Comparison of ENCODE assay signal across 14 cellular contexts in genomic region chr17:17742133-17742621, GRCh38.
DNase-seq lines count a peak whose midpoint lies in the region; ATAC-seq and TF ChIP-seq lines count a peak whose summit lies in the region.
"Had no signal": no experiment of that assay in that cellular context is flagged by ENCODE, and none has a peak within 500 bp of the region (broad histone marks: within the 10 kb centered on the region; RNA-seq: fewer than 3 reads in every experiment).

No MANE protein-coding gene starts in this region.

- H3K4me1 Mint-ChIP-seq in brain: peaks cover 93% of the 10 kb centered on the region
- H3K4me1 Mint-ChIP-seq in activated CD4-positive, alpha-beta T cell treated with anti-CD3 and anti-CD28 coated beads for 36 hours: peaks cover 20% of the 10 kb centered on the region

- H3K36me3 Mint-ChIP-seq in brain: no peaks in the 10 kb centered on the region
- H3K36me3 Mint-ChIP-seq in activated CD4-positive, alpha-beta T cell treated with anti-CD3 and anti-CD28 coated beads for 36 hours (ENCODE audit: low read depth): no peaks in the 10 kb centered on the region

- no peaks in the 10 kb centered on the region for H3K9me3 ChIP-seq in GM23248 (ENCODE audit: low read depth)
- H3K9me3 ChIP-seq in sigmoid colon: no peaks in the 10 kb centered on the region
- H3K9me3 ChIP-seq: BE2C had no signal

- H3K79me2 ChIP-seq in GM23248 (ENCODE audit: insufficient read depth): peaks cover 92% of the 10 kb centered on the region

- H3K9ac ChIP-seq in GM23248: peak overlapping the region; percentile 52; the same call in 1 of the 2 replicates

- in situ Hi-C loops in GM23248 (cut with MboI): no loop called here

- peaks cover 0 to under 1% (median 0%) of the 10 kb centered on the region in 5 experiments for H3K9me3 Mint-ChIP-seq in brain
- H3K9me3 Mint-ChIP-seq in activated CD4-positive, alpha-beta T cell treated with anti-CD3 and anti-CD28 coated beads for 36 hours (ENCODE audit: low read depth): no peaks in the 10 kb centered on the region
- H3K9me3 Mint-ChIP-seq: activated T-cell treated with anti-CD3 and anti-CD28 coated beads, Interleukin-2, amount 50 U/mL, for 24 hours; nephron progenitor cell had no signal

- H3K27me3 ChIP-seq in GM23248 (replicated peaks; ENCODE audit: insufficient read depth) (no peaks in the 10 kb centered on the region), sigmoid colon (no peaks in the 10 kb centered on the region)
- H3K27me3 ChIP-seq: BE2C had no signal

- peaks cover 41% of the 10 kb centered on the region for H3K4me1 ChIP-seq in GM23248 (ENCODE audit: insufficient read depth)
- H3K4me1 ChIP-seq in sigmoid colon: peaks cover 0 to 62% (median 60%) of the 10 kb centered on the region in 4 donors

- no peak for TF ChIP-seq CTCF in brain (conservative IDR thresholded peaks at IDR 0.05)
- no peak for TF ChIP-seq CTCF in sigmoid colon (IDR thresholded peaks at IDR 0.05)
- no peak for TF ChIP-seq CTCF in coronary artery (IDR thresholded peaks at IDR 0.05)

- no peak overlapping the region for H2AFZ ChIP-seq in GM23248

- no peak for ATAC-seq in activated CD4-positive, alpha-beta T cell treated with anti-CD3 and anti-CD28 coated beads for 36 hours

- no peaks in the 10 kb centered on the region for H3F3A ChIP-seq in GM23248 (ENCODE audit: insufficient read depth)

- no peaks in the 10 kb centered on the region for H3K9me2 ChIP-seq in GM23248 (ENCODE audit: insufficient read depth)

- peaks cover 3% of the 10 kb centered on the region for H3K27me3 Mint-ChIP-seq in brain
- no peaks in the 10 kb centered on the region for H3K27me3 Mint-ChIP-seq in activated CD4-positive, alpha-beta T cell treated with anti-CD3 and anti-CD28 coated beads for 36 hours
- H3K27me3 Mint-ChIP-seq: activated T-cell treated with anti-CD3 and anti-CD28 coated beads, Interleukin-2, amount 50 U/mL, for 24 hours had no signal

- TF ChIP-seq POLR2A in sigmoid colon (IDR thresholded peaks at IDR 0.05): no peak

- TF ChIP-seq EP300 in sigmoid colon (IDR thresholded peaks at IDR 0.05): no peak

- POLR2A ChIA-PET in activated CD4-positive, alpha-beta T cell treated with anti-CD3 and anti-CD28 coated beads for 36 hours (lab: Charles Lee): no interaction called here

- H3K27ac ChIP-seq in GM23248 (peak overlapping the region; percentile 33), sigmoid colon (peak overlapping the region; percentile 76 to 90 (median 80)), coronary artery (no peak overlapping the region)

- DNase-seq in GM23248 (peak; percentile 66), hepatic stellate cell (ENCODE audit: low spot score) (peak; percentile 59), sigmoid colon (no peak), Kasumi-1 (lab: John Stamatoyannopoulos, UW) (no peak), coronary artery (ENCODE audit: low spot score) (no peak), COLO668 (lab: John Stamatoyannopoulos, UW; ENCODE audit: unreplicated experiment) (no peak)
- no peak for DNase-seq in activated CD4-positive, alpha-beta T cell treated with anti-CD3 and anti-CD28 coated beads for 36 hours
- DNase-seq: activated CD4-positive, CD25-positive, alpha-beta regulatory T cell treated with anti-CD3 and anti-CD28 coated beads, Interleukin-2, amount 50 U/mL, for 72 hours; activated T-cell treated with anti-CD3 and anti-CD28 coated beads, Interleukin-2, amount 50 U/mL, for 24 hours; BE2C; NCI-H2081 treated with DMSO at 0.1 percent for 48 hours; stimulated activated CD4-positive, alpha-beta T cell treated with anti-CD3 and anti-CD28 coated beads, Interleukin-15, amount 100 ng/mL, for 24 hours had no signal

- CTCF ChIA-PET in activated CD4-positive, alpha-beta T cell treated with anti-CD3 and anti-CD28 coated beads for 36 hours (lab: Charles Lee): interaction anchor here (0.8 to 1.0 kb wide), 2 partner anchors 19 to 78 kb away, joined by 3 read pairs; no protein-coding TSS in a partner anchor

- H3K4me3 Mint-ChIP-seq in brain: peak overlapping the region in 3 of 5 experiments; percentile 79 to 83 (median 82)
- H3K4me3 Mint-ChIP-seq in activated CD4-positive, alpha-beta T cell treated with anti-CD3 and anti-CD28 coated beads for 36 hours: no peak overlapping the region
- H3K4me3 Mint-ChIP-seq: activated T-cell treated with anti-CD3 and anti-CD28 coated beads, Interleukin-2, amount 50 U/mL, for 24 hours had no signal

- no peak overlapping the region for H3K4me3 ChIP-seq in GM23248
- no peak overlapping the region for H3K4me3 ChIP-seq in sigmoid colon
- H3K4me3 ChIP-seq in coronary artery: no peak overlapping the region

- H3K27ac Mint-ChIP-seq in brain: peak overlapping the region; percentile 92 to 99 (median 97)
- no peak overlapping the region for H3K27ac Mint-ChIP-seq in activated CD4-positive, alpha-beta T cell treated with anti-CD3 and anti-CD28 coated beads for 36 hours
- H3K27ac Mint-ChIP-seq: activated T-cell treated with anti-CD3 and anti-CD28 coated beads, Interleukin-2, amount 50 U/mL, for 24 hours had no signal

- H3K36me3 ChIP-seq in GM23248 (ENCODE audit: low read depth) (no peaks in the 10 kb centered on the region), sigmoid colon (no peaks in the 10 kb centered on the region)
- H3K36me3 ChIP-seq: BE2C had no signal

- intact Hi-C loops in sigmoid colon (cut with DNase I): loop anchor here (5.0 kb wide), 1 partner anchor 40 kb away; no protein-coding TSS in a partner anchor
- intact Hi-C loops in activated CD4-positive, alpha-beta T cell treated with anti-CD3 and anti-CD28 coated beads for 36 hours (cut with DNase I, micrococcal nuclease): no loop called here

- H4K20me1 ChIP-seq in GM23248 (ENCODE audit: insufficient read depth): no peaks in the 10 kb centered on the region

- 20 to 22% methylated on average over 5 of the region's 5 CpGs for WGBS in GM23248 (ENCODE audit: low coverage in 1 of 2, low lambda C conversion rate in 2 of 2, missing lambda C conversion rate in 2 of 2), 2 experiments
- 61 to 65% methylated on average over 5 of the region's 5 CpGs for WGBS in sigmoid colon, 2 donors

- no peak overlapping the region for H3K4me2 ChIP-seq in GM23248 (ENCODE audit: unreplicated experiment)

Comparison
In these comparisons a context has a peak if more than half of its experiments do, and no peak if none do; other contexts are left out.
1. DNase-seq: peak in GM23248 (single experiment) and hepatic stellate cell (single experiment); none in sigmoid colon (single experiment), Kasumi-1 (0 of 2), coronary artery (single experiment), COLO668 (single experiment) and activated CD4-positive, alpha-beta T cell treated with anti-CD3 and anti-CD28 coated beads for 36 hours (single experiment).
2. H3K27ac ChIP-seq: peak in GM23248 (single experiment) and sigmoid colon (4 of 4); none in coronary artery (0 of 2).